1 cellular context compared by ENCODE assay signal in genomic region chr21:44714905-44715304, GRCh38.
TF ChIP-seq lines count a peak whose summit lies in the region.

No MANE protein-coding gene starts in this region.

TF ChIP-seq in SK-N-SH, 30 proteins besides CTCF, POLR2A, EP300 and RAD21 (continued from another document):
- TF ChIP-seq USF1 (IDR thresholded peaks at IDR 0.05; ENCODE audit: borderline replicate concordance, low read depth) (no peak), CHD2 (IDR thresholded peaks at IDR 0.05; ENCODE audit: low read length, partially characterized antibody) (no peak), PBX3 (IDR thresholded peaks at IDR 0.05) (no peak), POLR2AphosphoS5 (IDR thresholded peaks at IDR 0.05; ENCODE audit: low read depth, low read length) (no peak), NFIC (IDR thresholded peaks at IDR 0.05; ENCODE audit: borderline replicate concordance) (no peak), FOXJ3 (CRISPR knock-in tag; IDR thresholded peaks at IDR 0.05) (no peak), SMC3 (IDR thresholded peaks at IDR 0.05; ENCODE audit: low read depth, low read length) (no peak), RFX5 (IDR thresholded peaks at IDR 0.05; ENCODE audit: low read length) (no peak), JUND (IDR thresholded peaks at IDR 0.05) (no peak), ZBTB33 (IDR thresholded peaks at IDR 0.05; ENCODE audit: borderline replicate concordance, low read depth) (no peak), TCF12 (IDR thresholded peaks at IDR 0.05) (no peak)
